Comparison of ENCODE assay signal across 32 cellular contexts in genomic region chr4:38414410-38414809, GRCh38.
"Had no signal": no experiment of that assay in that cellular context is flagged by ENCODE, and none has a peak within 500 bp of the region (broad histone marks: within the 10 kb centered on the region; RNA-seq: fewer than 3 reads in every experiment).

No MANE protein-coding gene starts in this region.

- H3K36me3 ChIP-seq: breast epithelium, SJCRH30, WERI-Rb-1 had no signal

- H3K36me3 Mint-ChIP-seq: activated CD8-positive, alpha-beta memory T cell treated with anti-CD3 and anti-CD28 coated beads, Interleukin-2, amount 10 ng/mL, durations not matched to agents 7 days and 5 days; activated naive CD8-positive, alpha-beta T cell treated with anti-CD3 and anti-CD28 coated beads for 36 hours had no signal

- H3K4me3 Mint-ChIP-seq: activated CD4-positive, alpha-beta memory T cell treated with anti-CD3 and anti-CD28 coated beads, Interleukin-2, amount 10 ng/mL, durations not matched to agents 7 days and 5 days; activated CD8-positive, alpha-beta memory T cell treated with anti-CD3 and anti-CD28 coated beads, Interleukin-2, amount 10 ng/mL, durations not matched to agents 7 days and 5 days; activated naive CD8-positive, alpha-beta T cell treated with anti-CD3 and anti-CD28 coated beads for 36 hours; activated T-helper 17 cell treated with anti-CD3 and anti-CD28 coated beads, Interleukin-2, amount 50 U/mL, for 72 hours had no signal

- H3K27me3 ChIP-seq: breast epithelium, SJCRH30 had no signal

- H3K4me3 ChIP-seq: breast epithelium, K562, SJCRH30, SK-N-MC had no signal

- FAIRE-seq: K562 had no signal

- H3K27ac Mint-ChIP-seq: activated CD4-positive, alpha-beta memory T cell treated with anti-CD3 and anti-CD28 coated beads, Interleukin-2, amount 10 ng/mL, durations not matched to agents 7 days and 5 days; activated CD8-positive, alpha-beta memory T cell treated with anti-CD3 and anti-CD28 coated beads, Interleukin-2, amount 10 ng/mL, durations not matched to agents 7 days and 5 days; activated naive CD8-positive, alpha-beta T cell treated with anti-CD3 and anti-CD28 coated beads for 36 hours; activated T-helper 17 cell treated with anti-CD3 and anti-CD28 coated beads, Interleukin-2, amount 50 U/mL, for 72 hours had no signal

- H3K27me3 Mint-ChIP-seq: activated naive CD8-positive, alpha-beta T cell treated with anti-CD3 and anti-CD28 coated beads for 36 hours had no signal

- H3K27ac ChIP-seq: breast epithelium, SJCRH30, SK-N-MC, WERI-Rb-1 had no signal

- H3K9me3 ChIP-seq: breast epithelium, SJCRH30 had no signal

- DNase-seq: activated CD4-positive, alpha-beta memory T cell treated with anti-CD3 and anti-CD28 coated beads, Interleukin-2, amount 10 ng/mL, durations not matched to agents 7 days and 5 days; activated CD4-positive, alpha-beta T cell treated with anti-CD3 and anti-CD28 coated beads for 1 hour; activated CD4-positive, alpha-beta T cell treated with anti-CD3 and anti-CD28 coated beads for 48 hours; activated CD4-positive, CD25-positive, alpha-beta regulatory T cell; activated CD8-positive, alpha-beta memory T cell treated with anti-CD3 and anti-CD28 coated beads for 24 hours; activated CD8-positive, alpha-beta memory T cell treated with anti-CD3 and anti-CD28 coated beads, Interleukin-2, amount 10 ng/mL, durations not matched to agents 7 days and 5 days; activated CD8-positive, alpha-beta memory T cell treated with anti-CD3 and anti-CD28 coated beads, Interleukin-2, amount 50 U/mL, for 48 hours; activated effector memory CD4-positive, alpha-beta T cell treated with anti-CD3 and anti-CD28 coated beads, Interleukin-2, amount 50 U/mL, for 16 hours; activated naive CD4-positive, alpha-beta T cell; activated naive CD4-positive, alpha-beta T cell treated with anti-CD3 and anti-CD28 coated beads, Interleukin-2, amount 50 U/mL, for 16 hours; activated naive CD8-positive, alpha-beta T cell treated with anti-CD3 and anti-CD28 coated beads for 36 hours; activated T-cell treated with anti-CD3 and anti-CD28 coated beads, Interleukin-2, amount 50 U/mL, for 48 hours; amniotic stem cell; aorta; MM.1S; MV-4-11; NCI-H1092; NCI-H146; NCI-H187; NCI-H2081; NCI-H226; NCI-H446 treated with DMSO at 0.1 percent for 48 hours; NCI-H524 treated with DMSO at 0.1 percent for 48 hours; SHP77; SJCRH30; T1000; WERI-Rb-1 had no signal

- ATAC-seq: activated CD8-positive, alpha-beta memory T cell treated with anti-CD3 and anti-CD28 coated beads, Interleukin-2, amount 10 ng/mL, durations not matched to agents 7 days and 5 days; activated T-helper 17 cell treated with anti-CD3 and anti-CD28 coated beads, Interleukin-2, amount 50 U/mL, for 72 hours; K562; Panc1 had no signal

- H3K4me1 Mint-ChIP-seq: activated CD4-positive, alpha-beta memory T cell treated with anti-CD3 and anti-CD28 coated beads, Interleukin-2, amount 10 ng/mL, durations not matched to agents 7 days and 5 days; activated CD8-positive, alpha-beta memory T cell treated with anti-CD3 and anti-CD28 coated beads, Interleukin-2, amount 10 ng/mL, durations not matched to agents 7 days and 5 days had no signal

- H3K4me1 ChIP-seq: breast epithelium, SJCRH30 had no signal

- H3K9me3 Mint-ChIP-seq: activated CD4-positive, alpha-beta memory T cell treated with anti-CD3 and anti-CD28 coated beads, Interleukin-2, amount 10 ng/mL, durations not matched to agents 7 days and 5 days; activated naive CD8-positive, alpha-beta T cell treated with anti-CD3 and anti-CD28 coated beads for 36 hours; activated T-helper 17 cell treated with anti-CD3 and anti-CD28 coated beads, Interleukin-2, amount 50 U/mL, for 72 hours had no signal
